27 cellular contexts compared by ENCODE assay signal in genomic region chr2:33909945-33910344, GRCh38.
"Had no signal": no experiment of that assay in that cellular context is flagged by ENCODE, and none has a peak within 500 bp of the region (broad histone marks: within the 10 kb centered on the region; RNA-seq: fewer than 3 reads in every experiment).

No MANE protein-coding gene starts in this region.

- H3K36me3 Mint-ChIP-seq: activated naive CD8-positive, alpha-beta T cell; stimulated activated effector memory CD8-positive, alpha-beta T cell treated with anti-CD3 and anti-CD28 coated beads, Interleukin-12 subunit alpha, Interleukin-12 subunit beta, amount 100 ng/mL, for 72 hours had no signal

- H3K4me3 Mint-ChIP-seq: activated CD4-positive, alpha-beta T cell treated with anti-CD3 and anti-CD28 coated beads for 36 hours; activated naive CD8-positive, alpha-beta T cell; activated T-cell treated with anti-CD3 and anti-CD28 coated beads, Interleukin-2, amount 50 U/mL, for 4 hours; effector memory CD8-positive, alpha-beta T cell; natural killer cell; stimulated activated effector memory CD8-positive, alpha-beta T cell treated with anti-CD3 and anti-CD28 coated beads, Interleukin-12 subunit alpha, Interleukin-12 subunit beta, amount 100 ng/mL, for 72 hours; stimulated activated naive CD8-positive, alpha-beta T cell treated with anti-CD3 and anti-CD28 coated beads, Interleukin-15, amount 100 ng/mL, for 72 hours; T-helper 1 cell treated with Interleukin-12 subunit alpha and Interleukin-12 subunit beta and Interleukin-4 antibody, amounts not matched to agents 30 μg/mL and 1 μg/mL, for 36 hours; WTC11 had no signal

- H3K4me3 ChIP-seq: dorsolateral prefrontal cortex, esophagus squamous epithelium, psoas muscle, tibial artery had no signal

- H3K27me3 Mint-ChIP-seq: activated CD4-positive, alpha-beta T cell treated with anti-CD3 and anti-CD28 coated beads for 36 hours; activated naive CD8-positive, alpha-beta T cell; effector memory CD8-positive, alpha-beta T cell; stimulated activated naive CD8-positive, alpha-beta T cell treated with anti-CD3 and anti-CD28 coated beads, Interleukin-15, amount 100 ng/mL, for 72 hours had no signal

- H3K27me3 ChIP-seq: dorsolateral prefrontal cortex, esophagus squamous epithelium, tibial artery had no signal

- H3K36me3 ChIP-seq: esophagus squamous epithelium, tibial artery had no signal

- ATAC-seq: activated CD4-positive, alpha-beta T cell treated with anti-CD3 and anti-CD28 coated beads for 36 hours; activated T-cell treated with anti-CD3 and anti-CD28 coated beads, Interleukin-2, amount 50 U/mL, for 4 hours; effector memory CD8-positive, alpha-beta T cell; left colon; natural killer cell; sciatic nerve; stimulated activated effector memory CD8-positive, alpha-beta T cell treated with anti-CD3 and anti-CD28 coated beads, Interleukin-12 subunit alpha, Interleukin-12 subunit beta, amount 100 ng/mL, for 72 hours; stimulated activated naive CD8-positive, alpha-beta T cell treated with anti-CD3 and anti-CD28 coated beads, Interleukin-15, amount 100 ng/mL, for 72 hours; WTC11 had no signal

- H3K4me1 Mint-ChIP-seq: activated CD4-positive, alpha-beta T cell treated with anti-CD3 and anti-CD28 coated beads for 36 hours; natural killer cell; stimulated activated effector memory CD8-positive, alpha-beta T cell treated with anti-CD3 and anti-CD28 coated beads, Interleukin-12 subunit alpha, Interleukin-12 subunit beta, amount 100 ng/mL, for 72 hours; stimulated activated naive CD8-positive, alpha-beta T cell treated with anti-CD3 and anti-CD28 coated beads, Interleukin-15, amount 100 ng/mL, for 72 hours; WTC11 had no signal

- FAIRE-seq: astrocyte, keratinocyte, small intestine, urothelium cell line had no signal

- H3K9me3 ChIP-seq: esophagus squamous epithelium, psoas muscle had no signal

- DNase-seq: activated CD4-positive, alpha-beta T cell treated with anti-CD3 and anti-CD28 coated beads for 36 hours; activated CD4-positive, alpha-beta T cell treated with anti-CD3 and anti-CD28 coated beads, Interleukin-2, amount 50 U/mL, for 48 hours; activated CD8-positive, alpha-beta memory T cell treated with anti-CD3 and anti-CD28 coated beads, Interleukin-2, amount 50 U/mL, for 48 hours; activated naive CD4-positive, alpha-beta T cell; activated T-cell treated with anti-CD3 and anti-CD28 coated beads, Interleukin-2, amount 50 U/mL, for 4 hours; central memory CD4-positive, alpha-beta T cell; dorsolateral prefrontal cortex; effector memory CD8-positive, alpha-beta T cell; esophagus squamous epithelium; left colon; midbrain; natural killer cell; psoas muscle; small intestine; stimulated activated CD4-positive, alpha-beta T cell treated with anti-CD3 and anti-CD28 coated beads, Interleukin-2, amount 100 ng/mL, for 24 hours; stimulated activated naive CD8-positive, alpha-beta T cell treated with anti-CD3 and anti-CD28 coated beads, Interleukin-15, amount 100 ng/mL, for 72 hours; T1000; tibial artery had no signal

- H3K27ac ChIP-seq: esophagus squamous epithelium, psoas muscle, tibial artery had no signal

- H3K27ac Mint-ChIP-seq: activated CD4-positive, alpha-beta T cell treated with anti-CD3 and anti-CD28 coated beads for 36 hours; activated naive CD8-positive, alpha-beta T cell; activated T-helper 2 cell treated with anti-CD3 and anti-CD28 coated beads, Interferon-gamma antibody, Interleukin-2, Interleukin-4, amounts not matched to agents 10 μg/mL and 5 μg/mL and 100 μg/mL, durations not matched to agents 14 hours and 24 hours and 36 hours; effector memory CD8-positive, alpha-beta T cell; natural killer cell; stimulated activated effector memory CD8-positive, alpha-beta T cell treated with anti-CD3 and anti-CD28 coated beads, Interleukin-12 subunit alpha, Interleukin-12 subunit beta, amount 100 ng/mL, for 72 hours; stimulated activated naive CD8-positive, alpha-beta T cell treated with anti-CD3 and anti-CD28 coated beads, Interleukin-15, amount 100 ng/mL, for 72 hours; T-helper 1 cell treated with Interleukin-12 subunit alpha and Interleukin-12 subunit beta and Interleukin-4 antibody, amounts not matched to agents 30 μg/mL and 1 μg/mL, for 36 hours; WTC11 had no signal

- H3K4me1 ChIP-seq: esophagus squamous epithelium, psoas muscle, tibial artery had no signal
